Comparison of ENCODE assay signal across 8 cellular contexts in genomic region chr1:46244656-46245371, GRCh38. TPM values are rescaled to one million over a fixed set of nuclear protein-coding genes. Genes with fewer than 3 reads are reported as not detected.
DNase-seq lines count a peak whose midpoint lies in the region; ATAC-seq, FAIRE-seq and TF ChIP-seq lines count a peak whose summit lies in the region.

No MANE protein-coding gene starts in this region.

- no peak overlapping the region for H3K27ac Mint-ChIP-seq in progenitor cell of endocrine pancreas

- H3K9me3 Mint-ChIP-seq in activated T-cell treated with anti-CD3 and anti-CD28 coated beads, Interleukin-2, amount 50 U/mL, for 4 hours, result no peaks in the 10 kb centered on the region
- H3K9me3 Mint-ChIP-seq in progenitor cell of endocrine pancreas (ENCODE audit: low read depth), result no peaks in the 10 kb centered on the region

- no peak for ATAC-seq in activated T-cell treated with anti-CD3 and anti-CD28 coated beads, Interleukin-2, amount 50 U/mL, for 4 hours
- ATAC-seq in HG03460 (IDR thresholded peaks at IDR 0.05; ENCODE audit: unreplicated experiment) (no peak), GM18861 (IDR thresholded peaks at IDR 0.05; ENCODE audit: unreplicated experiment) (no peak)

- FAIRE-seq in bronchial epithelial cell (lab: Jason Lieb, UNC), result no peak

- no peaks in the 10 kb centered on the region for H3K27me3 ChIP-seq in bronchial epithelial cell (ENCODE audit: control insufficient read depth, insufficient read depth, low read length)

- peak; percentile 52 for TF ChIP-seq CTCF in LNCaP clone FGC (IDR thresholded peaks at IDR 0.05; ENCODE audit: control insufficient read depth, extremely low read depth, insufficient read depth)
- TF ChIP-seq CTCF in bronchial epithelial cell (IDR thresholded peaks at IDR 0.05; ENCODE audit: insufficient read depth, low read length, severe bottlenecking), result peak; percentile 53
- peak; percentile 19 for TF ChIP-seq CTCF in progenitor cell of endocrine pancreas (IDR thresholded peaks at IDR 0.05; ENCODE audit: unreplicated experiment)

- H3K4me3 ChIP-seq in LNCaP clone FGC (ENCODE audit: low read depth, low read length) (no peak overlapping the region), bronchial epithelial cell (ENCODE audit: low read depth, low read length) (no peak overlapping the region)

- no peaks in the 10 kb centered on the region for H3K36me3 Mint-ChIP-seq in activated T-cell treated with anti-CD3 and anti-CD28 coated beads, Interleukin-2, amount 50 U/mL, for 4 hours (ENCODE audit: insufficient read depth)
- peaks cover 2% of the 10 kb centered on the region for H3K36me3 Mint-ChIP-seq in progenitor cell of endocrine pancreas (ENCODE audit: insufficient read depth)

- intact Hi-C loops in posterior cingulate gyrus (cut with DNase I), result no loop called here

- no peak for DNase-seq in activated T-cell treated with anti-CD3 and anti-CD28 coated beads, Interleukin-2, amount 50 U/mL, for 4 hours
- no peak for DNase-seq in activated T-cell treated with anti-CD3 and anti-CD28 coated beads, Interleukin-2, amount 50 U/mL, for 1 hour
- DNase-seq in LNCaP clone FGC (ENCODE audit: low read depth) (no peak), bronchial epithelial cell (ENCODE audit: low read depth) (peak; percentile 40), progenitor cell of endocrine pancreas (ENCODE audit: low spot score, unreplicated experiment) (no peak), posterior cingulate gyrus (no peak)

- no peaks in the 10 kb centered on the region for H3K27me3 Mint-ChIP-seq in activated T-cell treated with anti-CD3 and anti-CD28 coated beads, Interleukin-2, amount 50 U/mL, for 4 hours (ENCODE audit: low read depth)
- H3K27me3 Mint-ChIP-seq in progenitor cell of endocrine pancreas, result no peaks in the 10 kb centered on the region

- peak overlapping the region; percentile 47 for H3K4me3 Mint-ChIP-seq in activated T-cell treated with anti-CD3 and anti-CD28 coated beads, Interleukin-2, amount 50 U/mL, for 4 hours
- no peak overlapping the region for H3K4me3 Mint-ChIP-seq in progenitor cell of endocrine pancreas (ENCODE audit: low read depth)

- peaks cover 10% of the 10 kb centered on the region for H3K4me1 Mint-ChIP-seq in activated T-cell treated with anti-CD3 and anti-CD28 coated beads, Interleukin-2, amount 50 U/mL, for 4 hours (ENCODE audit: low read depth)
- peaks cover 11% of the 10 kb centered on the region for H3K4me1 Mint-ChIP-seq in progenitor cell of endocrine pancreas (ENCODE audit: low read depth)

- H3K36me3 ChIP-seq in bronchial epithelial cell (ENCODE audit: control insufficient read depth, insufficient read depth, low read length), result no peaks in the 10 kb centered on the region

RNA-seq across cellular contexts. Expression of gene RAD54L, which starts 2.7 kb away (rescaled TPM):
- total RNA-seq in activated T-cell treated with anti-CD3 and anti-CD28 coated beads, Interleukin-2, amount 50 U/mL, for 4 hours, result 10 to 100 TPM; 24.5 to 32.8 (median 28.6) TPM
- total RNA-seq in bronchial epithelial cell (0.13 and 0.26 TPM in 2 replicates), progenitor cell of endocrine pancreas (17.0 and 17.3 TPM in 2 replicates)

RNA-seq across cellular contexts. Expression of gene LURAP1, which starts 41.7 kb away (rescaled TPM):
- not detected for total RNA-seq in activated T-cell treated with anti-CD3 and anti-CD28 coated beads, Interleukin-2, amount 50 U/mL, for 4 hours
- total RNA-seq in bronchial epithelial cell (4.5 and 5.5 TPM in 2 replicates), progenitor cell of endocrine pancreas (1.2 and 2.0 TPM in 2 replicates)

RNA-seq across cellular contexts. Expression of gene POMGNT1, which starts 46.6 kb away (rescaled TPM):
- 10 to 100 TPM; 60.5 to 73.5 (median 73.0) TPM for total RNA-seq in activated T-cell treated with anti-CD3 and anti-CD28 coated beads, Interleukin-2, amount 50 U/mL, for 4 hours
- 48.1 and 54.8 TPM in 2 replicates for total RNA-seq in bronchial epithelial cell
- total RNA-seq in progenitor cell of endocrine pancreas, result 101 and 102 TPM in 2 replicates

RNA-seq across cellular contexts. Expression of gene LRRC41, which starts 58.6 kb away (rescaled TPM):
- 10 to 100 TPM; 43.0 to 47.7 (median 45.8) TPM for total RNA-seq in activated T-cell treated with anti-CD3 and anti-CD28 coated beads, Interleukin-2, amount 50 U/mL, for 4 hours
- total RNA-seq in bronchial epithelial cell (53.7 and 71.6 TPM in 2 replicates), progenitor cell of endocrine pancreas (100 and 103 TPM in 2 replicates)

RNA-seq across cellular contexts. Expression of gene UQCRH, which starts 58.7 kb away (rescaled TPM):
- total RNA-seq in activated T-cell treated with anti-CD3 and anti-CD28 coated beads, Interleukin-2, amount 50 U/mL, for 4 hours, result 100 to 1,000 TPM; 283 to 366 (median 338) TPM
- total RNA-seq in bronchial epithelial cell (534 and 762 TPM in 2 replicates), progenitor cell of endocrine pancreas (221 and 228 TPM in 2 replicates)

Comparison
In these comparisons a context has a peak if more than half of its experiments do, and no peak if none do; other contexts are left out.
1. RNA of gene RAD54L, which starts 2.7 kb away (total RNA-seq): 24.5 to 32.8 TPM in activated T-cell treated with anti-CD3 and anti-CD28 coated beads, Interleukin-2, amount 50 U/mL, for 4 hours and 17.0 to 17.3 TPM in progenitor cell of endocrine pancreas; 0.13 to 0.26 TPM in bronchial epithelial cell; every median in the first group is over 10 times any median in the second.
2. Peak in every context shown above with its lines, with median percentiles within 50 percentile points of each other: CTCF ChIP-seq.